In genomic region chr3:126373682-126374601, GRCh38 we compare ENCODE assay signal across 1 cellular context.
TF ChIP-seq lines count a peak whose summit lies in the region.

No MANE protein-coding gene starts in this region.

TF ChIP-seq in WTC11, 78 proteins besides CTCF, POLR2A, EP300 and RAD21 (continued from another document):
- no peak for TF ChIP-seq ZNF512 (CRISPR knock-in tag; IDR thresholded peaks at IDR 0.05; ENCODE audit: borderline replicate concordance)
- no peak for TF ChIP-seq HMGA2 (CRISPR knock-in tag; IDR thresholded peaks at IDR 0.05)
- no peak for TF ChIP-seq USF1 (CRISPR knock-in tag; IDR thresholded peaks at IDR 0.05)
- no peak for TF ChIP-seq SMAD3 (CRISPR knock-in tag; IDR thresholded peaks at IDR 0.05; ENCODE audit: borderline replicate concordance)
- no peak for TF ChIP-seq ZNF671 (CRISPR knock-in tag; IDR thresholded peaks at IDR 0.05)
